In the genomic region with DNA sequence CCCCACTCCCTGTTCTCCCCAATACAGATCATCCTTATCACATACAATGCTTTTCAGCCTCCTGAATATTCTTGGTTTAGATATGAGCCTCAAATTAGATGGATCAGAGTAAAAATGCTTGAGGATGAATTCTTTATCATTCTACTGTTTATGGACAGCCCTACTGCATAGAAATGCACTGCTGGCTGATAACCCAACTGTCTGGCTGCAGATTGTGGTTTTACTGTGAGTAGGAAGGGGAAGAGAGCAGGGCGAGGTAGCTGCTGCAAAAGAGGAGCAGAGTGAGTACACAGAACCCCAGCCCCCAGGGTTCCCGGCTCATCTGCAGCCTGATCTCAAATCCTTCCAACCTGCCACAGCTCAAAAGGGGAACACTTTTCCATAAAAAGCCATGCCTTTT, we compare ENCODE assay signal across 2 cellular contexts.
TF ChIP-seq lines count a peak whose summit lies in the region.

No MANE protein-coding gene starts in this region.

TF ChIP-seq in GM12878, 131 proteins besides CTCF, POLR2A, EP300 and RAD21 (continued from another document):
- TF ChIP-seq TARDBP (IDR thresholded peaks at IDR 0.05; ENCODE audit: borderline replicate concordance): no peak

TF ChIP-seq in neural cell, 6 proteins besides CTCF, POLR2A, EP300 and RAD21:
- TF ChIP-seq REST (IDR thresholded peaks at IDR 0.05; ENCODE audit: borderline replicate concordance) (peak; percentile 16), TAF1 (IDR thresholded peaks at IDR 0.05; ENCODE audit: low read depth) (no peak), EZH2 (IDR thresholded peaks at IDR 0.05; ENCODE audit: borderline replicate concordance, insufficient read depth, low read length, poor library complexity, severe bottlenecking) (no peak), SMC3 (conservative IDR thresholded peaks at IDR 0.05; ENCODE audit: poor library complexity) (no peak), MXI1 (conservative IDR thresholded peaks at IDR 0.05; ENCODE audit: poor library complexity, severe bottlenecking) (no peak)
TF ChIP-seq in neural cell: peak in this region for 1.
